ENCODE assay signal across 27 cellular contexts in genomic region chr18:7548226-7548625, GRCh38. TPM values are rescaled to one million over a fixed set of nuclear protein-coding genes. Genes with fewer than 3 reads are reported as not detected.
DNase-seq lines count a peak whose midpoint lies in the region; FAIRE-seq and TF ChIP-seq lines count a peak whose summit lies in the region.
"Had no signal": no experiment of that assay in that cellular context is flagged by ENCODE, and none has a peak within 500 bp of the region (broad histone marks: within the 10 kb centered on the region; RNA-seq: fewer than 3 reads in every experiment).

No MANE protein-coding gene starts in this region.

- no peaks in the 10 kb centered on the region for H3K4me1 ChIP-seq in effector memory CD4-positive, alpha-beta T cell (ENCODE audit: control insufficient read depth, insufficient read depth, low read length, poor library complexity, severe bottlenecking)
- H3K4me1 ChIP-seq: A549, BE2C, HAP-1 had no signal

- no peaks in the 10 kb centered on the region for H3K36me3 Mint-ChIP-seq in glutamatergic neuron (ENCODE audit: unreplicated experiment)
- H3K36me3 Mint-ChIP-seq: CD14-positive monocyte; CD8-positive, alpha-beta memory T cell had no signal

- no peaks in the 10 kb centered on the region for H3K27me3 ChIP-seq in effector memory CD4-positive, alpha-beta T cell (replicated peaks; ENCODE audit: control insufficient read depth, insufficient read depth, low read length, poor library complexity, severe bottlenecking)
- H3K27me3 ChIP-seq: BE2C; BLaER1 treated with 17β-estradiol and CSF1 and Interleukin-3, amounts not matched to agents 10 nM and 100 nM had no signal

- H3K4me1 Mint-ChIP-seq in glutamatergic neuron (ENCODE audit: low read depth, unreplicated experiment): no peaks in the 10 kb centered on the region
- H3K4me1 Mint-ChIP-seq: CD14-positive monocyte; CD8-positive, alpha-beta memory T cell had no signal

- H3K4me3 Mint-ChIP-seq in glutamatergic neuron (ENCODE audit: unreplicated experiment): no peak overlapping the region
- H3K4me3 Mint-ChIP-seq: CD14-positive monocyte; CD4-positive, alpha-beta T cell; CD8-positive, alpha-beta memory T cell; GM23338; HFFc6 had no signal

- peak; percentile 6 for DNase-seq in Jurkat, Clone E6-1 (ENCODE audit: low read depth, low spot score)
- DNase-seq in SK-N-MC (ENCODE audit: low read depth, low spot score) (no peak), glutamatergic neuron (peak; percentile 29), urothelium cell line (ENCODE audit: low spot score) (no peak), activated T-cell treated with anti-CD3 and anti-CD28 coated beads for 4 hours (no peak), NCI-H2029 treated with DMSO at 0.1 percent for 48 hours (lab: John Stamatoyannopoulos, UW) (no peak)
- no peak for DNase-seq in effector memory CD4-positive, alpha-beta T cell
- DNase-seq: 8988T; ACHN; AML-193; BE2C; CD4-positive, alpha-beta T cell; CD8-positive, alpha-beta memory T cell; DMS 273 treated with DMSO at 0.1 percent for 48 hours; DMS79; EL; GDM1; HFFc6 had no signal

- TF ChIP-seq CTCF in glutamatergic neuron (IDR thresholded peaks at IDR 0.05; ENCODE audit: partially characterized antibody, unreplicated experiment): no peak

- H3K27ac Mint-ChIP-seq in glutamatergic neuron (ENCODE audit: unreplicated experiment): no peak overlapping the region
- H3K27ac Mint-ChIP-seq: CD14-positive monocyte; CD4-positive, alpha-beta T cell; CD8-positive, alpha-beta memory T cell; GM23338; HFFc6 had no signal

- H3K9ac ChIP-seq in SK-N-MC (ENCODE audit: insufficient read length): no peak overlapping the region
- H3K9ac ChIP-seq: BLaER1 treated with 17β-estradiol and CSF1 and Interleukin-3, amounts not matched to agents 10 nM and 100 nM had no signal

- FAIRE-seq in urothelium cell line (lab: Jason Lieb, UNC): peak; percentile 52
- FAIRE-seq: A549, D721Med, GM12878, GM19239, H54 had no signal

- no peaks in the 10 kb centered on the region for H3K27me3 Mint-ChIP-seq in glutamatergic neuron (ENCODE audit: unreplicated experiment)
- H3K27me3 Mint-ChIP-seq: CD8-positive, alpha-beta memory T cell had no signal

- H3K9me3 ChIP-seq in SK-N-MC (ENCODE audit: low read depth, low read length): no peaks in the 10 kb centered on the region
- no peaks in the 10 kb centered on the region for H3K9me3 ChIP-seq in effector memory CD4-positive, alpha-beta T cell (ENCODE audit: control insufficient read depth, low read length)
- H3K9me3 ChIP-seq: A549, BE2C, HAP-1 had no signal

- H3K36me3 ChIP-seq in SK-N-MC (ENCODE audit: insufficient read depth, low read length): no peaks in the 10 kb centered on the region
- H3K36me3 ChIP-seq in effector memory CD4-positive, alpha-beta T cell (ENCODE audit: control insufficient read depth, insufficient read depth, low read length): no peaks in the 10 kb centered on the region
- H3K36me3 ChIP-seq: BE2C; BLaER1 treated with 17β-estradiol and CSF1 and Interleukin-3, amounts not matched to agents 10 nM and 100 nM; HAP-1 had no signal

- H3K9me3 Mint-ChIP-seq in glutamatergic neuron (ENCODE audit: unreplicated experiment): no peaks in the 10 kb centered on the region
- H3K9me3 Mint-ChIP-seq: CD4-positive, alpha-beta T cell; GM23338; HFFc6 had no signal

- peak overlapping the region; percentile 58; the same call in 1 of the 2 replicates for H3K27ac ChIP-seq in SK-N-MC
- no peak overlapping the region for H3K27ac ChIP-seq in effector memory CD4-positive, alpha-beta T cell (ENCODE audit: insufficient read depth, low read length, poor library complexity, severe bottlenecking)
- H3K27ac ChIP-seq: A549; BLaER1 treated with 17β-estradiol and CSF1 and Interleukin-3, amounts not matched to agents 10 nM and 100 nM had no signal

- no peak overlapping the region for H3K4me3 ChIP-seq in Jurkat, Clone E6-1 (ENCODE audit: low read length)
- no peak overlapping the region for H3K4me3 ChIP-seq in SK-N-MC
- H3K4me3 ChIP-seq in effector memory CD4-positive, alpha-beta T cell (ENCODE audit: insufficient read depth, low read depth, low read length, poor library complexity, severe bottlenecking): no peak overlapping the region
- H3K4me3 ChIP-seq: A549; BLaER1 treated with 17β-estradiol and CSF1 and Interleukin-3, amounts not matched to agents 10 nM and 100 nM; GM12878; GM23338; HAP-1 had no signal

RNA-seq across cellular contexts. Expression of gene PTPRM, which starts 18.9 kb away (rescaled TPM):
- polyA plus RNA-seq in Jurkat, Clone E6-1 (2012; ENCODE audit: insufficient read depth, insufficient read length): 1.6 TPM
- 23.9 TPM for total RNA-seq in glutamatergic neuron (ENCODE audit: unreplicated experiment)

Comparison
In these comparisons a context has a peak if more than half of its experiments do, and no peak if none do; other contexts are left out.
1. DNase-seq: peak in Jurkat, Clone E6-1 (single experiment) and glutamatergic neuron (single experiment); none in SK-N-MC (single experiment), urothelium cell line (single experiment), effector memory CD4-positive, alpha-beta T cell (0 of 3), activated T-cell treated with anti-CD3 and anti-CD28 coated beads for 4 hours (single experiment) and NCI-H2029 treated with DMSO at 0.1 percent for 48 hours (single experiment).